ENCODE assay signal across 1 cellular context in the genomic region with DNA sequence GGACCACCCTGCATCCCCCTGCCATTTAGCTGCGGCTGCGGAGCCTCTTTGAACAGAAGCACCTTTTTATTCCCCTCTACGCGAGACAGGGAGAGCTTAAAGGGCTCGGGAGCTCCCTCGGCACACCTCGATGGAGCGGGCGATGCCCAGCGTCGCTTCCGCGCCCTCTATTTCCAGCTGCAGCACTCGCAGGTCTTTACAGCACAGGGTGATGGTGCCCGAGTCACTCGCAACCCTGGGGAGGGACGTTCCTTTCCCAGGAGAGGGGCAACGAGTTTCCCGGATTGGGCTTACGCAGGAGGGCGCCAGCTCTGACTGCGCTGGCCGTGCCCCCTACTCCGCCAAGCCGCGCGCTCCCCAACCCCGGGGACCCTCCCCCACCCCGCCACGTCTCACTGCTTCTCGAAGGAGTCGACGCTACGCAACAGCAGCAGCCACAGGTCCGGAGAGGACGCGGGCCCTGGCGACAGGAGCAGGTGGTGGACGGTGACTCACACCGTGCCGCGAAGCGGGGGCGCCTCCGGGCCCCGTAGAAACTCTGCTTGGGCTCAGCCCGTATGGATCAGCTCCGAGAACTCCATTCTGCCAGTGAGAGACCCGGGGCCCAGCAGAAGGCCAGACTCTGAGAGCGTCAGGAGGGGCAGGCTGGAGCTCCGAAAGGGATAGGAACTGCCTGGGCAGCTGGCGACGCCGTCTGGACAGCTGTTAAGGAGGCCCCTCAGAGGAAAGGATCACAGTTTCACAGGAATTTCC.
TF ChIP-seq lines count a peak whose summit lies in the region.

No MANE protein-coding gene starts in this region.

TF ChIP-seq in HepG2, 621 proteins besides CTCF, POLR2A, EP300 and RAD21 (continued from another document and continues in another):
- TF ChIP-seq MXD3 (CRISPR knock-in tag; IDR thresholded peaks at IDR 0.05) (no peak), ZBTB3 (CRISPR knock-in tag; IDR thresholded peaks at IDR 0.05; ENCODE audit: borderline replicate concordance, low read depth) (no peak), ZBTB20 (CRISPR knock-in tag; IDR thresholded peaks at IDR 0.05; ENCODE audit: borderline replicate concordance, low read depth) (peak; percentile 61; the same call in 1 of the 2 replicates), YY1 (IDR thresholded peaks at IDR 0.05; ENCODE audit: insufficient read depth, insufficient replicate concordance, low read depth, low read length) (peak; percentile 18), ZNF572 (CRISPR knock-in tag; IDR thresholded peaks at IDR 0.05) (no peak), HMG20B (CRISPR knock-in tag; conservative IDR thresholded peaks at IDR 0.05) (no peak), ZKSCAN5 (CRISPR knock-in tag; IDR thresholded peaks at IDR 0.05) (no peak), SMAD1 (CRISPR knock-in tag; IDR thresholded peaks at IDR 0.05; ENCODE audit: borderline replicate concordance, low read depth) (no peak), THAP7 (CRISPR knock-in tag; IDR thresholded peaks at IDR 0.05) (no peak), SPEN (CRISPR knock-in tag; IDR thresholded peaks at IDR 0.05; ENCODE audit: low read depth) (no peak), SRSF1 (optimal IDR thresholded peaks at IDR 0.05; ENCODE audit: low read depth, low read length) (no peak), KAT2B (IDR thresholded peaks at IDR 0.05; ENCODE audit: borderline replicate concordance, low read depth, low read length) (no peak), KDM5B (CRISPR knock-in tag; IDR thresholded peaks at IDR 0.05; ENCODE audit: borderline replicate concordance) (peak; percentile 61; the same call in 1 of the 2 replicates), MED13 (CRISPR knock-in tag; IDR thresholded peaks at IDR 0.05) (no peak), SMC3 (IDR thresholded peaks at IDR 0.05; ENCODE audit: low read length) (no peak), PHF20 (CRISPR knock-in tag; IDR thresholded peaks at IDR 0.05) (no peak), ZNF597 (CRISPR knock-in tag; IDR thresholded peaks at IDR 0.05) (no peak), KDM5A (IDR thresholded peaks at IDR 0.05; ENCODE audit: borderline replicate concordance, low read length) (no peak), SIN3A (IDR thresholded peaks at IDR 0.05; ENCODE audit: borderline replicate concordance, low read depth, low read length) (no peak), ZNF234 (CRISPR knock-in tag; conservative IDR thresholded peaks at IDR 0.05) (no peak), U2AF2 (IDR thresholded peaks at IDR 0.05; ENCODE audit: low read depth, low read length) (no peak), ZBTB7B (CRISPR knock-in tag; IDR thresholded peaks at IDR 0.05) (peak; percentile 65), ZNF557 (CRISPR knock-in tag; IDR thresholded peaks at IDR 0.05) (no peak), CBFB (CRISPR knock-in tag; IDR thresholded peaks at IDR 0.05) (no peak), ZZZ3 (CRISPR knock-in tag; IDR thresholded peaks at IDR 0.05; ENCODE audit: borderline replicate concordance) (0 out of 2 replicates have a peak, but pooled peaks have one; percentile 44), ZNF644 (CRISPR knock-in tag; IDR thresholded peaks at IDR 0.05; ENCODE audit: low read depth) (no peak), SMAD3 (CRISPR knock-in tag; IDR thresholded peaks at IDR 0.05) (no peak), AGO2 (optimal IDR thresholded peaks at IDR 0.05; ENCODE audit: low read depth, low read length) (no peak), ETV6 (CRISPR knock-in tag; conservative IDR thresholded peaks at IDR 0.05) (no peak; the same call in 1 of the 2 replicates), HMG20A (CRISPR knock-in tag; IDR thresholded peaks at IDR 0.05; ENCODE audit: borderline replicate concordance) (no peak), SAP130 (CRISPR knock-in tag; IDR thresholded peaks at IDR 0.05; ENCODE audit: low read depth) (peak; percentile 41), ATF7 (IDR thresholded peaks at IDR 0.05) (no peak), ATF7 (CRISPR knock-in tag; IDR thresholded peaks at IDR 0.05) (0 out of 2 replicates have a peak, but pooled peaks have one; percentile 29), ZNF891 (CRISPR knock-in tag; IDR thresholded peaks at IDR 0.05) (no peak), ZBTB21 (CRISPR knock-in tag; IDR thresholded peaks at IDR 0.05) (0 out of 2 replicates have a peak, but pooled peaks have one; percentile 23), ZNF564 (CRISPR knock-in tag; IDR thresholded peaks at IDR 0.05) (no peak), TEF (CRISPR knock-in tag; IDR thresholded peaks at IDR 0.05) (no peak), REL (CRISPR knock-in tag; conservative IDR thresholded peaks at IDR 0.05) (no peak), ESRRA (CRISPR knock-in tag; IDR thresholded peaks at IDR 0.05; ENCODE audit: low read depth) (no peak), STAT5B (CRISPR knock-in tag; IDR thresholded peaks at IDR 0.05) (no peak), ZNF136 (CRISPR knock-in tag; IDR thresholded peaks at IDR 0.05; ENCODE audit: low read depth) (no peak; the same call in 1 of the 2 replicates)
- TF ChIP-seq, protein P1, sequence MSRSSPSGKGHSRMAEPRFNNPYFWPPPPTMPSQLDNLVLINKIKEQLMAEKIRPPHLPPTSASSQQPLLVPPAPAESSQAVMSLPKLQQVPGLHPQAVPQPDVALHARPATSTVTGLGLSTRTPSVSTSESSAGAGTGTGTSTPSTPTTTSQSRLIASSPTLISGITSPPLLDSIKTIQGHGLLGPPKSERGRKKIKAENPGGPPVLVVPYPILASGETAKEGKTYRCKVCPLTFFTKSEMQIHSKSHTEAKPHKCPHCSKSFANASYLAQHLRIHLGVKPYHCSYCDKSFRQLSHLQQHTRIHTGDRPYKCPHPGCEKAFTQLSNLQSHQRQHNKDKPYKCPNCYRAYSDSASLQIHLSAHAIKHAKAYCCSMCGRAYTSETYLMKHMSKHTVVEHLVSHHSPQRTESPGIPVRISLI (CRISPR knock-in tag; IDR thresholded peaks at IDR 0.05; ENCODE audit: borderline replicate concordance): no peak
- TF ChIP-seq, protein P2, sequence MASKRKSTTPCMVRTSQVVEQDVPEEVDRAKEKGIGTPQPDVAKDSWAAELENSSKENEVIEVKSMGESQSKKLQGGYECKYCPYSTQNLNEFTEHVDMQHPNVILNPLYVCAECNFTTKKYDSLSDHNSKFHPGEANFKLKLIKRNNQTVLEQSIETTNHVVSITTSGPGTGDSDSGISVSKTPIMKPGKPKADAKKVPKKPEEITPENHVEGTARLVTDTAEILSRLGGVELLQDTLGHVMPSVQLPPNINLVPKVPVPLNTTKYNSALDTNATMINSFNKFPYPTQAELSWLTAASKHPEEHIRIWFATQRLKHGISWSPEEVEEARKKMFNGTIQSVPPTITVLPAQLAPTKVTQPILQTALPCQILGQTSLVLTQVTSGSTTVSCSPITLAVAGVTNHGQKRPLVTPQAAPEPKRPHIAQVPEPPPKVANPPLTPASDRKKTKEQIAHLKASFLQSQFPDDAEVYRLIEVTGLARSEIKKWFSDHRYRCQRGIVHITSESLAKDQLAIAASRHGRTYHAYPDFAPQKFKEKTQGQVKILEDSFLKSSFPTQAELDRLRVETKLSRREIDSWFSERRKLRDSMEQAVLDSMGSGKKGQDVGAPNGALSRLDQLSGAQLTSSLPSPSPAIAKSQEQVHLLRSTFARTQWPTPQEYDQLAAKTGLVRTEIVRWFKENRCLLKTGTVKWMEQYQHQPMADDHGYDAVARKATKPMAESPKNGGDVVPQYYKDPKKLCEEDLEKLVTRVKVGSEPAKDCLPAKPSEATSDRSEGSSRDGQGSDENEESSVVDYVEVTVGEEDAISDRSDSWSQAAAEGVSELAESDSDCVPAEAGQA (IDR thresholded peaks at IDR 0.05; ENCODE audit: low read depth): no peak
- TF ChIP-seq, protein P2 (CRISPR knock-in tag; IDR thresholded peaks at IDR 0.05; ENCODE audit: borderline replicate concordance): 0 out of 2 replicates have a peak, but pooled peaks have one; percentile 33
- TF ChIP-seq, protein P3, sequence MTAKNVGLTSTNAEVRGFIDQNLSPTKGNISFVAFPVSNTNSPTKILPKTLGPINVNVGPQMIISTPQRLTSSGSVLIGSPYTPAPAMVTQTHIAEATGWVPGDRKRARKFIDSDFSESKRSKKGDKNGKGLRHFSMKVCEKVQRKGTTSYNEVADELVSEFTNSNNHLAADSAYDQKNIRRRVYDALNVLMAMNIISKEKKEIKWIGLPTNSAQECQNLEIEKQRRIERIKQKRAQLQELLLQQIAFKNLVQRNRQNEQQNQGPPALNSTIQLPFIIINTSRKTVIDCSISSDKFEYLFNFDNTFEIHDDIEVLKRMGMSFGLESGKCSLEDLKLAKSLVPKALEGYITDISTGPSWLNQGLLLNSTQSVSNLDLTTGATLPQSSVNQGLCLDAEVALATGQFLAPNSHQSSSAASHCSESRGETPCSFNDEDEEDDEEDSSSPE (CRISPR knock-in tag; IDR thresholded peaks at IDR 0.05): peak; percentile 37; the same call in 1 of the 2 replicates
- TF ChIP-seq, protein P4, sequence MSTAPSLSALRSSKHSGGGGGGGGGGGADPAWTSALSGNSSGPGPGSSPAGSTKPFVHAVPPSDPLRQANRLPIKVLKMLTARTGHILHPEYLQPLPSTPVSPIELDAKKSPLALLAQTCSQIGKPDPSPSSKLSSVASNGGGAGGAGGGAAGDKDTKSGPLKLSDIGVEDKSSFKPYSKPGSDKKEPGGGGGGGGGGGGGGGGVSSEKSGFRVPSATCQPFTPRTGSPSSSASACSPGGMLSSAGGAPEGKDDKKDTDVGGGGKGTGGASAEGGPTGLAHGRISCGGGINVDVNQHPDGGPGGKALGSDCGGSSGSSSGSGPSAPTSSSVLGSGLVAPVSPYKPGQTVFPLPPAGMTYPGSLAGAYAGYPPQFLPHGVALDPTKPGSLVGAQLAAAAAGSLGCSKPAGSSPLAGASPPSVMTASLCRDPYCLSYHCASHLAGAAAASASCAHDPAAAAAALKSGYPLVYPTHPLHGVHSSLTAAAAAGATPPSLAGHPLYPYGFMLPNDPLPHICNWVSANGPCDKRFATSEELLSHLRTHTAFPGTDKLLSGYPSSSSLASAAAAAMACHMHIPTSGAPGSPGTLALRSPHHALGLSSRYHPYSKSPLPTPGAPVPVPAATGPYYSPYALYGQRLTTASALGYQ (CRISPR knock-in tag; IDR thresholded peaks at IDR 0.05): no peak
